Comparison of ENCODE assay signal across 11 cellular contexts in genomic region chr6:145147559-145147958, GRCh38.
DNase-seq lines count a peak whose midpoint lies in the region; ATAC-seq and TF ChIP-seq lines count a peak whose summit lies in the region.
"Had no signal": no experiment of that assay in that cellular context is flagged by ENCODE, and none has a peak within 500 bp of the region (broad histone marks: within the 10 kb centered on the region; RNA-seq: fewer than 3 reads in every experiment).

No MANE protein-coding gene starts in this region.

- peaks cover 0 to 3% of the 10 kb centered on the region in 2 donors for H3K4me1 Mint-ChIP-seq in effector memory CD8-positive, alpha-beta T cell (ENCODE audit: low read depth in 2 of 2)

- H3K79me1 ChIP-seq in mesenchymal stem cell (replicated peaks; ENCODE audit: low read length, poor library complexity, severe bottlenecking), result no peaks in the 10 kb centered on the region

- H2BK12ac ChIP-seq in mesenchymal stem cell (ENCODE audit: low read length in 2 of 2), result no peak overlapping the region

- no peak for ATAC-seq in effector memory CD8-positive, alpha-beta T cell (replicated peaks)

- H4K91ac ChIP-seq in mesenchymal stem cell (ENCODE audit: low read length), result no peak overlapping the region

- TF ChIP-seq CTCF in astrocyte of the spinal cord (IDR thresholded peaks at IDR 0.05; ENCODE audit: low read depth, low read length) (no peak), GM20000 (IDR thresholded peaks at IDR 0.05; ENCODE audit: extremely low read depth, missing control alignments) (no peak)

- no peak overlapping the region for H3K4me3 Mint-ChIP-seq in effector memory CD8-positive, alpha-beta T cell

- H3K9me3 ChIP-seq in mesenchymal stem cell (ENCODE audit: control insufficient read depth, low read length), result no peaks in the 10 kb centered on the region
- H3K9me3 ChIP-seq: ascending aorta had no signal

- H3K27me3 Mint-ChIP-seq in effector memory CD8-positive, alpha-beta T cell, result peaks cover 0 to 22% of the 10 kb centered on the region in 2 donors

- H3K18ac ChIP-seq in mesenchymal stem cell (ENCODE audit: low read depth in 1 of 2, low read length in 2 of 2), result no peak overlapping the region

- H3K4me2 ChIP-seq in mesenchymal stem cell (ENCODE audit: low read length, poor library complexity, severe bottlenecking), result no peak overlapping the region

- no peak overlapping the region for H2BK15ac ChIP-seq in mesenchymal stem cell (ENCODE audit: low read depth, poor library complexity, severe bottlenecking)

- no peak overlapping the region for H2BK120ac ChIP-seq in mesenchymal stem cell (ENCODE audit: low read depth, low read length)

- H3K4me3 ChIP-seq in astrocyte of the spinal cord (ENCODE audit: low read depth, low read length) (no peak overlapping the region), mesenchymal stem cell (ENCODE audit: insufficient read depth in 1 of 2, low read depth in 1 of 2, low read length in 2 of 2) (no peak overlapping the region)
- H3K4me3 ChIP-seq: ascending aorta had no signal

- no peaks in the 10 kb centered on the region for H3K36me3 Mint-ChIP-seq in effector memory CD8-positive, alpha-beta T cell (ENCODE audit: insufficient read depth)

- no peak overlapping the region for H4K8ac ChIP-seq in mesenchymal stem cell (ENCODE audit: low read length)

- H2BK5ac ChIP-seq in mesenchymal stem cell (ENCODE audit: low read depth, low read length, poor library complexity, severe bottlenecking), result no peak overlapping the region

- no peak overlapping the region for H3K27ac ChIP-seq in mesenchymal stem cell (ENCODE audit: low read length, poor library complexity, severe bottlenecking)
- H3K27ac ChIP-seq: ascending aorta had no signal

- H3K23ac ChIP-seq in mesenchymal stem cell (ENCODE audit: low read length in 2 of 2), result no peak overlapping the region

- H3K27me3 ChIP-seq in mesenchymal stem cell (ENCODE audit: control insufficient read depth in 1 of 2, insufficient read depth in 1 of 2, low read length in 2 of 2), result no peaks in the 10 kb centered on the region
- H3K27me3 ChIP-seq: ascending aorta had no signal

- H3K9me3 Mint-ChIP-seq in effector memory CD8-positive, alpha-beta T cell, result no peaks in the 10 kb centered on the region

- DNase-seq in ELR (ENCODE audit: low read depth) (peak; percentile 81), LHCN-M2 (ENCODE audit: low read depth) (peak; percentile 68), astrocyte of the spinal cord (ENCODE audit: low read depth, low spot score) (peak; percentile 76), mesenchymal stem cell (peak; percentile 38), GM20000 (ENCODE audit: low spot score) (no peak), NCI-H1092 treated with DMSO at 0.1 percent for 48 hours (lab: John Stamatoyannopoulos, UW) (no peak)
- DNase-seq in activated CD4-positive, alpha-beta T cell treated with anti-CD3 and anti-CD28 coated beads for 1 hour, result no peak
- DNase-seq in effector memory CD8-positive, alpha-beta T cell, result no peak
- DNase-seq: activated CD8-positive, alpha-beta memory T cell treated with anti-CD3 and anti-CD28 coated beads, Interleukin-2, amount 50 U/mL, for 48 hours; kidney glomerular epithelial cell had no signal

- H3K27ac Mint-ChIP-seq in effector memory CD8-positive, alpha-beta T cell, result no peak overlapping the region

- H2AFZ ChIP-seq in mesenchymal stem cell (ENCODE audit: low read depth, low read length), result no peak overlapping the region

- in situ Hi-C loops in astrocyte of the spinal cord (cut with HindIII; ENCODE audit: low sequenced_read_pairs), result no loop called here

- H3K4ac ChIP-seq in mesenchymal stem cell (ENCODE audit: low read depth in 1 of 2, low read length in 2 of 2), result no peak overlapping the region

- no peaks in the 10 kb centered on the region for H3K36me3 ChIP-seq in mesenchymal stem cell (ENCODE audit: control insufficient read depth in 1 of 2, insufficient read depth in 2 of 2, low read depth in 1 of 2, low read length in 2 of 2)
- H3K36me3 ChIP-seq: ascending aorta had no signal

- H3K9ac ChIP-seq in mesenchymal stem cell (ENCODE audit: low read length), result no peak overlapping the region

- H2AK5ac ChIP-seq in mesenchymal stem cell (ENCODE audit: low read length, severe bottlenecking), result no peak overlapping the region

- H3K14ac ChIP-seq in mesenchymal stem cell (ENCODE audit: low read length in 2 of 2), result no peak overlapping the region

- no peaks in the 10 kb centered on the region for H3K4me1 ChIP-seq in mesenchymal stem cell (ENCODE audit: control insufficient read depth, insufficient read depth, low read depth, low read length)
- H3K4me1 ChIP-seq: ascending aorta had no signal

Comparison
In these comparisons a context has a peak if more than half of its experiments do, and no peak if none do; other contexts are left out.
1. DNase-seq: peak in ELR (single experiment), LHCN-M2 (single experiment), astrocyte of the spinal cord (single experiment) and mesenchymal stem cell (single experiment); none in GM20000 (single experiment), activated CD4-positive, alpha-beta T cell treated with anti-CD3 and anti-CD28 coated beads for 1 hour (single experiment), NCI-H1092 treated with DMSO at 0.1 percent for 48 hours (single experiment) and effector memory CD8-positive, alpha-beta T cell (0 of 3).